Comparison of ENCODE assay signal across 30 cellular contexts in the genomic region with DNA sequence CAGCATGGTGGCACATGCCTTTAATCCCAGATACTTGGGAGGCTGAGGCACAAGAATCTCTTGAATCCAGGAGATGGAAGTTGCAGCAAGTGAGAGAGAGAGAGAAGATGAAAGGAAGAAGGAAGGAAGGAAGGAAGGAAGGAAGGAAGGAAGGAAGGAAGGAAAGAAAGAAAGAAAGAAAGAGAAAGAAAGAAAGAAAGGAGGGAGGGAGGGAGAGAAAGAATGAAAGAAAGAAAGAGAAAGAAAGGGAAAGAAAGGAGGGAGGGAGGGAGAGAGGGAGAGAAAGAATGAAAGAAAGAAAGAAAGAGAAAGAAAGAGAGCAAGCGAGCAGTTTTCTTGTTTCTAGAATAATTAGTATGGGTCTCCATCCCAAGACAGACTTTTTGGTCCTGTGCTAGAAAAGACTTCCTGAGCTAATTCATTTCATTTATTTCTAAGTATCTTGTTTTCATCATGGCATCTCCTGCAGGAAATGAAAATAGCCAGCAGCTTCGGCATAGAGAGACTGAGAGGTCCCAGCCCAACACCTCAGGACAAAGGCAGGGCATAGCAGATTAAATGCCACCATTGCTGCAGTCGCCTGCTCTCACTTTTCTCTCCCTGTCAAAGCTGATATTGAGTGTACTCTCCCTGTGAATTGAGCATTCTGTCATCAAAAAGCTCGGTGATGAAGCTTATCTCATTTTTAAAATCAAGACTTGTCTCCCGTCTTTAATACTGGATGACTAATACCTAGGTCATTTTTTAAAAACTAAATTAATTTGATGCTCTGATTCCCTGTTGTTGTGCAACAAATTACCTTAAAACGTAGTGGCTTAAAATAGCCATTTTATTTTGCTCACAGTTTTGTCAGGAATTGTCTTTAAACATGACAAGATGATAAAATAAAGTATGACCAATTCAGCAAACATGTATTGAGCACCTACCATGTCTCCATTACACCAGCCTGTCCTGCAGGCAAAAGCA.
DNase-seq lines count a peak whose midpoint lies in the region; ATAC-seq, FAIRE-seq and TF ChIP-seq lines count a peak whose summit lies in the region.
"Had no signal": no experiment of that assay in that cellular context is flagged by ENCODE, and none has a peak within 500 bp of the region (broad histone marks: within the 10 kb centered on the region; RNA-seq: fewer than 3 reads in every experiment).

No MANE protein-coding gene starts in this region.

- FAIRE-seq in keratinocyte (lab: Jason Lieb, UNC): peak; percentile 71

- no peaks in the 10 kb centered on the region for H3K9me3 Mint-ChIP-seq in HFFc6
- H3K9me3 Mint-ChIP-seq in activated CD4-positive, alpha-beta memory T cell treated with anti-CD3 and anti-CD28 coated beads for 36 hours: no peaks in the 10 kb centered on the region
- H3K9me3 Mint-ChIP-seq: activated CD4-positive, alpha-beta T cell treated with anti-CD3 and anti-CD28 coated beads, Interleukin-2, amount 10 ng/mL, durations not matched to agents 7 days and 5 days; activated naive CD8-positive, alpha-beta T cell treated with anti-CD3 and anti-CD28 coated beads for 36 hours; CD8-positive, alpha-beta T cell; WTC11 had no signal

- peak overlapping the region; percentile 16 for H3K27ac ChIP-seq in keratinocyte (ENCODE audit: control insufficient read depth, insufficient read depth, low read length)
- H3K27ac ChIP-seq in coronary artery: no peak overlapping the region
- H3K27ac ChIP-seq: cardiac muscle cell, heart right ventricle, neutrophil, RWPE1, sigmoid colon had no signal

- H3K27me3 ChIP-seq in keratinocyte (ENCODE audit: control insufficient read depth, extremely low read depth, insufficient read depth, low read length): no peaks in the 10 kb centered on the region
- H3K27me3 ChIP-seq: cardiac muscle cell, sigmoid colon had no signal

- intact Hi-C loops in activated CD4-positive, alpha-beta memory T cell treated with anti-CD3 and anti-CD28 coated beads for 36 hours (cut with micrococcal nuclease): no loop called here

- no peaks in the 10 kb centered on the region for H4K20me1 ChIP-seq in keratinocyte (ENCODE audit: control insufficient read depth, extremely low read depth, insufficient read depth, low read length)

- H3K36me3 ChIP-seq in keratinocyte (ENCODE audit: control insufficient read depth in 2 of 2, extremely low read depth in 1 of 2, insufficient read depth in 2 of 2, low read length in 2 of 2): no peaks in the 10 kb centered on the region
- H3K36me3 ChIP-seq: BE2C, cardiac muscle cell, heart right ventricle, neutrophil, sigmoid colon had no signal

- ATAC-seq in SK-N-SH treated with all-trans-retinoic acid at 6 μM for 48 hours (peak; percentile 54), GM21360 (IDR thresholded peaks at IDR 0.05; ENCODE audit: unreplicated experiment) (no peak)
- ATAC-seq: CD8-positive, alpha-beta T cell; effector memory CD8-positive, alpha-beta T cell; WTC11 had no signal

- no peak overlapping the region for H3K27ac Mint-ChIP-seq in HFFc6
- H3K27ac Mint-ChIP-seq in activated CD4-positive, alpha-beta memory T cell treated with anti-CD3 and anti-CD28 coated beads for 36 hours: no peak overlapping the region
- H3K27ac Mint-ChIP-seq: activated CD4-positive, alpha-beta T cell treated with anti-CD3 and anti-CD28 coated beads, Interleukin-2, amount 10 ng/mL, durations not matched to agents 7 days and 5 days; activated naive CD8-positive, alpha-beta T cell treated with anti-CD3 and anti-CD28 coated beads for 36 hours; CD8-positive, alpha-beta T cell; effector memory CD8-positive, alpha-beta T cell had no signal

- H3K79me2 ChIP-seq in keratinocyte (ENCODE audit: control insufficient read depth, insufficient read depth, low read length): no peaks in the 10 kb centered on the region

- no peaks in the 10 kb centered on the region; the same call in 1 of the 2 replicates for H3K27me3 Mint-ChIP-seq in HFFc6 (ENCODE audit: insufficient read depth)
- peaks cover 14% of the 10 kb centered on the region for H3K27me3 Mint-ChIP-seq in activated CD4-positive, alpha-beta memory T cell treated with anti-CD3 and anti-CD28 coated beads for 36 hours
- H3K27me3 Mint-ChIP-seq: activated CD4-positive, alpha-beta T cell treated with anti-CD3 and anti-CD28 coated beads, Interleukin-2, amount 10 ng/mL, durations not matched to agents 7 days and 5 days had no signal

- H3K9ac ChIP-seq in keratinocyte (ENCODE audit: control insufficient read depth, extremely low read depth, insufficient read depth, low read length): no peak overlapping the region

- H3K4me3 ChIP-seq in keratinocyte (ENCODE audit: control insufficient read depth in 2 of 3, extremely low read depth in 1 of 3, insufficient read depth in 2 of 3, low read depth in 1 of 3, low read length in 3 of 3): no peak overlapping the region
- no peak overlapping the region for H3K4me3 ChIP-seq in coronary artery
- H3K4me3 ChIP-seq: cardiac muscle cell, heart right ventricle, sigmoid colon had no signal

- H3K9me3 ChIP-seq in keratinocyte (ENCODE audit: control insufficient read depth, low read depth, low read length): no peaks in the 10 kb centered on the region
- H3K9me3 ChIP-seq: BE2C, heart right ventricle, neutrophil, sigmoid colon had no signal

- H2AFZ ChIP-seq in keratinocyte (ENCODE audit: control insufficient read depth, low read length): no peak overlapping the region

- H3K9me1 ChIP-seq in keratinocyte (ENCODE audit: control insufficient read depth, extremely low read depth, insufficient read depth, low read length): no peaks in the 10 kb centered on the region

- peaks cover 50% of the 10 kb centered on the region for H3K4me1 Mint-ChIP-seq in HFFc6 (ENCODE audit: low read depth)
- H3K4me1 Mint-ChIP-seq in activated CD4-positive, alpha-beta memory T cell treated with anti-CD3 and anti-CD28 coated beads for 36 hours (ENCODE audit: low read depth): no peaks in the 10 kb centered on the region
- H3K4me1 Mint-ChIP-seq: activated naive CD8-positive, alpha-beta T cell treated with anti-CD3 and anti-CD28 coated beads for 36 hours had no signal

- H3K4me1 ChIP-seq in keratinocyte (ENCODE audit: control insufficient read depth, extremely low read depth, insufficient read depth, low read length): peaks cover 28% of the 10 kb centered on the region
- H3K4me1 ChIP-seq: BE2C, sigmoid colon had no signal

- POLR2A ChIA-PET in activated CD4-positive, alpha-beta memory T cell treated with anti-CD3 and anti-CD28 coated beads for 36 hours (lab: Charles Lee): no interaction called here

- peak overlapping the region; percentile 29 for H3K4me2 ChIP-seq in keratinocyte (ENCODE audit: control insufficient read depth, extremely low read depth, insufficient read depth, low read depth, low read length)

- H3K36me3 Mint-ChIP-seq in HFFc6 (ENCODE audit: low read depth): no peaks in the 10 kb centered on the region
- no peaks in the 10 kb centered on the region for H3K36me3 Mint-ChIP-seq in activated CD4-positive, alpha-beta memory T cell treated with anti-CD3 and anti-CD28 coated beads for 36 hours
- H3K36me3 Mint-ChIP-seq: activated naive CD8-positive, alpha-beta T cell treated with anti-CD3 and anti-CD28 coated beads for 36 hours; CD8-positive, alpha-beta T cell; naive B cell; WTC11 had no signal

- TF ChIP-seq CTCF in HFFc6 (IDR thresholded peaks at IDR 0.05): no peak
- TF ChIP-seq CTCF in keratinocyte (optimal IDR thresholded peaks at IDR 0.05 in 1 of 3, IDR thresholded peaks at IDR 0.05 in 1 of 3, conservative IDR thresholded peaks at IDR 0.05 in 1 of 3; ENCODE audit: extremely low read depth in 1 of 3, insufficient read depth in 2 of 3, low read length in 3 of 3): no peak
- no peak for TF ChIP-seq CTCF in coronary artery (IDR thresholded peaks at IDR 0.05)

- H3K4me3 Mint-ChIP-seq in HFFc6: peak overlapping the region; percentile 17
- no peak overlapping the region for H3K4me3 Mint-ChIP-seq in activated CD4-positive, alpha-beta memory T cell treated with anti-CD3 and anti-CD28 coated beads for 36 hours
- H3K4me3 Mint-ChIP-seq: activated CD4-positive, alpha-beta T cell treated with anti-CD3 and anti-CD28 coated beads, Interleukin-2, amount 10 ng/mL, durations not matched to agents 7 days and 5 days; activated naive CD8-positive, alpha-beta T cell treated with anti-CD3 and anti-CD28 coated beads for 36 hours; CD8-positive, alpha-beta T cell; effector memory CD8-positive, alpha-beta T cell; naive B cell; WTC11 had no signal

- DNase-seq in EH (ENCODE audit: low read depth): peak; percentile 58
- DNase-seq in HFFc6: peak; percentile 27
- no peak for DNase-seq in keratinocyte (ENCODE audit: low read depth, low spot score)
- no peak for DNase-seq in coronary artery (ENCODE audit: low spot score)
- no peak for DNase-seq in NCI-H2227 (lab: John Stamatoyannopoulos, UW; ENCODE audit: unreplicated experiment)
- no peak for DNase-seq in activated CD4-positive, alpha-beta memory T cell treated with anti-CD3 and anti-CD28 coated beads for 36 hours
- DNase-seq: activated CD4-positive, alpha-beta T cell treated with anti-CD3 and anti-CD28 coated beads, Interleukin-2, amount 10 ng/mL, durations not matched to agents 7 days and 5 days; activated gamma-delta T cell; activated naive CD8-positive, alpha-beta T cell treated with anti-CD3 and anti-CD28 coated beads for 36 hours; activated T-cell treated with anti-CD3 and anti-CD28 coated beads, Interleukin-2, amount 50 U/mL, for 1 hour; anterior cingulate cortex; BE2C; CD8-positive, alpha-beta T cell; effector memory CD8-positive, alpha-beta T cell; heart right ventricle; midbrain; naive B cell; NCI-H1048; NCI-H446 treated with DMSO at 0.1 percent for 48 hours; sigmoid colon; stimulated activated CD4-positive, alpha-beta T cell treated with anti-CD3 and anti-CD28 coated beads, Interleukin-15, amount 100 ng/mL, for 24 hours; stimulated activated CD4-positive, alpha-beta T cell treated with anti-CD3 and anti-CD28 coated beads, Interleukin-4, amount 100 ng/mL, for 4 hours; substantia nigra; trophoblast cell had no signal

- CTCF ChIA-PET in activated CD4-positive, alpha-beta memory T cell treated with anti-CD3 and anti-CD28 coated beads for 36 hours (lab: Charles Lee): no interaction called here

- dilution Hi-C loops in keratinocyte (cut with MboI; ENCODE audit: extremely low pct_ligation_motif_present, low sequenced_read_pairs): no loop called here

TF ChIP-seq in SK-N-SH treated with all-trans-retinoic acid at 6 μM for 48 hours, 23 proteins besides CTCF, POLR2A, EP300 and RAD21 (continues in another document):
- TF ChIP-seq ZNF565 (CRISPR knock-in tag; conservative IDR thresholded peaks at IDR 0.05; ENCODE audit: low read depth) (no peak), ZFP30 (CRISPR knock-in tag; IDR thresholded peaks at IDR 0.05) (no peak), ZFP3 (CRISPR knock-in tag; IDR thresholded peaks at IDR 0.05) (no peak), CSDC2 (CRISPR knock-in tag; IDR thresholded peaks at IDR 0.05) (no peak)

Comparison
In these comparisons a context has a peak if more than half of its experiments do, and no peak if none do; other contexts are left out.
1. DNase-seq: peak in EH (single experiment) and HFFc6 (single experiment); none in keratinocyte (single experiment), coronary artery (single experiment), NCI-H2227 (single experiment) and activated CD4-positive, alpha-beta memory T cell treated with anti-CD3 and anti-CD28 coated beads for 36 hours (single experiment).